In genomic region chr5:77008413-77008812, GRCh38 we compare ENCODE assay signal across 21 cellular contexts. TPM values are rescaled to one million over a fixed set of nuclear protein-coding genes. Genes with fewer than 3 reads are reported as not detected.
A peak's percentile ranks its signal among the peaks of the same experiment; 100 is the strongest.
DNase-seq lines count a peak whose midpoint lies in the region; ATAC-seq and TF ChIP-seq lines count a peak whose summit lies in the region.
"Had no signal": no experiment of that assay in that cellular context is flagged by ENCODE, and none has a peak within 500 bp of the region (broad histone marks: within the 10 kb centered on the region; RNA-seq: fewer than 3 reads in every experiment).

No MANE protein-coding gene starts in this region.

- BruUV-seq in mammary epithelial cell (replicated peaks; lab: Mats Ljungman, UMichigan), result no TSS peak
- no TSS peak for BruUV-seq in MCF 10A (replicated peaks; lab: Mats Ljungman, UMichigan)
- BruUV-seq in Caco-2 (replicated peaks; lab: Mats Ljungman, UMichigan), result no TSS peak

- TF ChIP-seq CTCF in mammary epithelial cell (conservative IDR thresholded peaks at IDR 0.05 in 1 of 2, IDR thresholded peaks at IDR 0.05 in 1 of 2; ENCODE audit: extremely low read depth in 1 of 2, insufficient read depth in 1 of 2, low read depth in 1 of 2, low read length in 2 of 2), result no peak
- TF ChIP-seq CTCF in MCF 10A (IDR thresholded peaks at IDR 0.05; ENCODE audit: unreplicated experiment), result no peak
- no peak for TF ChIP-seq CTCF in glutamatergic neuron (IDR thresholded peaks at IDR 0.05; ENCODE audit: partially characterized antibody, unreplicated experiment)
- TF ChIP-seq CTCF in Caco-2 (IDR thresholded peaks at IDR 0.05; ENCODE audit: insufficient read depth in 1 of 2, low read depth in 1 of 2, low read length in 1 of 2, severe bottlenecking in 1 of 2, unreplicated experiment in 1 of 2), result no peak

- H3K27me3 Mint-ChIP-seq in MCF 10A (ENCODE audit: insufficient read depth, unreplicated experiment), result no peaks in the 10 kb centered on the region
- H3K27me3 Mint-ChIP-seq in glutamatergic neuron (ENCODE audit: unreplicated experiment), result peaks cover 8% of the 10 kb centered on the region
- peaks cover 5% of the 10 kb centered on the region for H3K27me3 Mint-ChIP-seq in Caco-2 (ENCODE audit: insufficient read depth, unreplicated experiment)

- no peak; the same call in 2 of the 3 replicates for ATAC-seq in SK-N-SH treated with all-trans-retinoic acid at 6 μM for 48 hours
- no peak for ATAC-seq in GM21381 (IDR thresholded peaks at IDR 0.05; ENCODE audit: unreplicated experiment)
- ATAC-seq: A549, HCT116 had no signal

- H3K9me3 ChIP-seq in mammary epithelial cell (replicated peaks; ENCODE audit: insufficient read depth, low read length), result no peaks in the 10 kb centered on the region
- no peaks in the 10 kb centered on the region for H3K9me3 ChIP-seq in Caco-2
- H3K9me3 ChIP-seq: A549 had no signal

- H2AFZ ChIP-seq in mammary epithelial cell (ENCODE audit: low read depth, low read length), result no peak overlapping the region
- H2AFZ ChIP-seq: GM23248 had no signal

- no peaks in the 10 kb centered on the region for H3K79me2 ChIP-seq in mammary epithelial cell (ENCODE audit: insufficient read depth, low read length)

- DNase-seq in mammary epithelial cell, result peak; percentile 39
- no peak for DNase-seq in MCF 10A (ENCODE audit: unreplicated experiment)
- DNase-seq in glutamatergic neuron, result no peak
- DNase-seq in Caco-2, result no peak
- no peak for DNase-seq in NCI-H2081 (lab: John Stamatoyannopoulos, UW)
- DNase-seq: 8988T; ACHN; AML-193; C1 segment of cervical spinal cord; CD4-positive, alpha-beta memory T cell; COR-L47; DMS153; DND-41; GM23248; H7 had no signal

- CTCF ChIA-PET in mammary epithelial cell (lab: Charles Lee; ENCODE audit: low non-redundant PET) (no interaction called here), MCF 10A (lab: Yijun Ruan, JAX) (interaction anchor here (0.8 to 1.2 kb wide), 3 partner anchors 139 to 1264 kb away, joined by 3 to 4 read pairs (median 3); no protein-coding TSS in a partner anchor), Caco-2 (lab: Charles Lee) (no interaction called here)

- H3K4me3 ChIP-seq in mammary epithelial cell (replicated peaks in 1 of 3; ENCODE audit: insufficient read depth in 1 of 3, low read depth in 2 of 3, low read length in 3 of 3) (no peak overlapping the region), Caco-2 (ENCODE audit: low read depth, low read length) (no peak overlapping the region)
- H3K4me3 ChIP-seq: A549, GM23248 had no signal

- dilution Hi-C loops in mammary epithelial cell (cut with HindIII; ENCODE audit: low sequenced_read_pairs), result no loop called here

- H3K4me1 ChIP-seq in mammary epithelial cell (ENCODE audit: insufficient read depth, low read length) (no peaks in the 10 kb centered on the region), Caco-2 (no peaks in the 10 kb centered on the region)
- H3K4me1 ChIP-seq: A549 had no signal

- H3K9me3 Mint-ChIP-seq in MCF 10A (ENCODE audit: unreplicated experiment) (no peaks in the 10 kb centered on the region), glutamatergic neuron (ENCODE audit: unreplicated experiment) (peaks cover 9% of the 10 kb centered on the region), Caco-2 (ENCODE audit: unreplicated experiment) (peaks cover 7% of the 10 kb centered on the region)

- H3K4me1 Mint-ChIP-seq in MCF 10A (ENCODE audit: insufficient read depth, unreplicated experiment) (no peaks in the 10 kb centered on the region), glutamatergic neuron (ENCODE audit: low read depth, unreplicated experiment) (peaks cover 2% of the 10 kb centered on the region), Caco-2 (ENCODE audit: low read depth, unreplicated experiment) (no peaks in the 10 kb centered on the region)

- no peak overlapping the region for H3K4me3 Mint-ChIP-seq in MCF 10A (ENCODE audit: unreplicated experiment)
- H3K4me3 Mint-ChIP-seq in glutamatergic neuron (ENCODE audit: unreplicated experiment), result peak overlapping the region; percentile 39
- no peak overlapping the region for H3K4me3 Mint-ChIP-seq in Caco-2 (ENCODE audit: unreplicated experiment)
- H3K4me3 Mint-ChIP-seq: CD4-positive, alpha-beta memory T cell had no signal

- no peaks in the 10 kb centered on the region for H3K36me3 ChIP-seq in mammary epithelial cell (ENCODE audit: insufficient read depth, low read length)
- H3K36me3 ChIP-seq in Caco-2 (ENCODE audit: control insufficient read depth, insufficient read depth, low read length), result no peaks in the 10 kb centered on the region

- H3K36me3 Mint-ChIP-seq in MCF 10A (ENCODE audit: insufficient read depth, unreplicated experiment), result no peaks in the 10 kb centered on the region
- peaks cover 7% of the 10 kb centered on the region for H3K36me3 Mint-ChIP-seq in glutamatergic neuron (ENCODE audit: unreplicated experiment)
- no peaks in the 10 kb centered on the region for H3K36me3 Mint-ChIP-seq in Caco-2 (ENCODE audit: insufficient read depth, unreplicated experiment)
- H3K36me3 Mint-ChIP-seq: CD4-positive, alpha-beta memory T cell had no signal

- in situ Hi-C loops in mammary epithelial cell (cut with MboI; ENCODE audit: low sequenced_read_pairs in 2 of 2), result loop anchor here (25.0 kb wide), 1 partner anchor 396 kb away; the partner anchor contains the start of gene F2RL2 (in 2 of the 2)

- no peak overlapping the region for H3K27ac ChIP-seq in mammary epithelial cell (ENCODE audit: insufficient read depth, low read depth, low read length)
- H3K27ac ChIP-seq: A549, GM23248 had no signal

- no peak overlapping the region for H3K27ac Mint-ChIP-seq in MCF 10A (ENCODE audit: low read depth, unreplicated experiment)
- H3K27ac Mint-ChIP-seq in glutamatergic neuron (ENCODE audit: unreplicated experiment), result peak overlapping the region; percentile 88
- no peak overlapping the region for H3K27ac Mint-ChIP-seq in Caco-2 (ENCODE audit: unreplicated experiment)
- H3K27ac Mint-ChIP-seq: CD4-positive, alpha-beta memory T cell had no signal

- 69% methylated on average over 2 of the region's 3 CpGs for WGBS in mammary epithelial cell (ENCODE audit: low coverage, missing lambda C conversion rate)

- H3K27me3 ChIP-seq in mammary epithelial cell (ENCODE audit: insufficient read depth, low read length), result peaks cover 5% of the 10 kb centered on the region
- H3K27me3 ChIP-seq in Caco-2 (replicated peaks; ENCODE audit: control insufficient read depth, insufficient read depth, low read length), result peaks cover 2% of the 10 kb centered on the region

- no peak overlapping the region for H3K4me2 ChIP-seq in mammary epithelial cell (ENCODE audit: insufficient read depth, low read depth, low read length)
- H3K4me2 ChIP-seq: A549 had no signal

- intact Hi-C loops in mammary epithelial cell (cut with micrococcal nuclease) (no loop called here), MCF 10A (cut with micrococcal nuclease) (no loop called here), Caco-2 (cut with micrococcal nuclease; ENCODE audit: unreplicated experiment) (no loop called here)

- POLR2A ChIA-PET in MCF 10A (lab: Yijun Ruan, JAX), result no interaction called here
- POLR2A ChIA-PET in Caco-2 (lab: Charles Lee), result interaction anchor here (0.5 kb wide), 1 partner anchor 228 kb away, joined by 12 read pairs; no protein-coding TSS in a partner anchor

- H3K9ac ChIP-seq in mammary epithelial cell (ENCODE audit: insufficient read depth, low read length), result no peak overlapping the region
- H3K9ac ChIP-seq: GM23248 had no signal

- H4K20me1 ChIP-seq in mammary epithelial cell (ENCODE audit: insufficient read depth, low read length), result no peaks in the 10 kb centered on the region

TF ChIP-seq in SK-N-SH treated with all-trans-retinoic acid at 6 μM for 48 hours, 23 proteins besides CTCF, POLR2A, EP300 and RAD21 (continues in another document):
- TF ChIP-seq ZFP30 (CRISPR knock-in tag; IDR thresholded peaks at IDR 0.05) (peak; percentile 9; the same call in 1 of the 2 replicates), TCF4 (CRISPR knock-in tag; IDR thresholded peaks at IDR 0.05; ENCODE audit: borderline replicate concordance) (no peak; the same call in 1 of the 2 replicates), CSDC2 (CRISPR knock-in tag; IDR thresholded peaks at IDR 0.05) (0 out of 2 replicates have a peak, but pooled peaks have one; percentile 57), TOX (CRISPR knock-in tag; IDR thresholded peaks at IDR 0.05; ENCODE audit: borderline replicate concordance) (no peak), RARB (CRISPR knock-in tag; IDR thresholded peaks at IDR 0.05) (no peak), ISL1 (CRISPR knock-in tag; IDR thresholded peaks at IDR 0.05) (peak; percentile 86), ZC3H10 (CRISPR knock-in tag; IDR thresholded peaks at IDR 0.05) (0 out of 2 replicates have a peak, but pooled peaks have one; percentile 41), ZNF8 (CRISPR knock-in tag; IDR thresholded peaks at IDR 0.05) (no peak), ZNF70 (CRISPR knock-in tag; IDR thresholded peaks at IDR 0.05) (no peak), PATZ1 (CRISPR knock-in tag; IDR thresholded peaks at IDR 0.05; ENCODE audit: borderline replicate concordance) (peak; percentile 95), ESRRG (CRISPR knock-in tag; IDR thresholded peaks at IDR 0.05) (0 out of 2 replicates have a peak, but pooled peaks have one; percentile 56), GLIS3 (CRISPR knock-in tag; IDR thresholded peaks at IDR 0.05) (peak; percentile 89), PPARA (CRISPR knock-in tag; IDR thresholded peaks at IDR 0.05; ENCODE audit: borderline replicate concordance) (no peak), ZNF565 (CRISPR knock-in tag; conservative IDR thresholded peaks at IDR 0.05; ENCODE audit: low read depth) (no peak)

RNA-seq across cellular contexts. Expression of gene AGGF1, which starts 21.8 kb away (rescaled TPM):
- total RNA-seq in mammary epithelial cell (10 to 100 TPM; 21.0 to 21.8 TPM), MCF 10A (2022) (19.5 and 21.8 TPM in 2 replicates), glutamatergic neuron (ENCODE audit: unreplicated experiment) (15.7 TPM), Caco-2 (2022) (20.2 and 28.6 TPM in 2 replicates)
- 9.6 TPM for polyA plus RNA-seq in mammary epithelial cell
- 5.9 TPM for polyA minus RNA-seq in mammary epithelial cell

RNA-seq across cellular contexts. Expression of gene CRHBP, which starts 55.6 kb away (rescaled TPM):
- total RNA-seq in mammary epithelial cell, result not detected
- polyA plus RNA-seq in mammary epithelial cell, result not detected
- polyA minus RNA-seq in mammary epithelial cell, result not detected
- not detected in 2 replicates for total RNA-seq in MCF 10A (2022)
- total RNA-seq in glutamatergic neuron (ENCODE audit: unreplicated experiment), result not detected
- total RNA-seq in Caco-2 (2022), result not detected in 2 replicates
- total RNA-seq: CD4-positive, alpha-beta memory T cell; GM23248; H1 had no signal
- polyA plus RNA-seq: A549; BJ; CD4-positive, alpha-beta memory T cell; GM23248 had no signal
